ENCODE assay signal across 15 cellular contexts in genomic region chr13:26949701-26950345, GRCh38.
DNase-seq lines count a peak whose midpoint lies in the region; FAIRE-seq and TF ChIP-seq lines count a peak whose summit lies in the region.
"Had no signal": no experiment of that assay in that cellular context is flagged by ENCODE, and none has a peak within 500 bp of the region (broad histone marks: within the 10 kb centered on the region; RNA-seq: fewer than 3 reads in every experiment).

No MANE protein-coding gene starts in this region.

- H3K9ac ChIP-seq in mucosa of rectum (ENCODE audit: low read depth in 1 of 2, low read length in 2 of 2): peak overlapping the region in 1 of 2 donors; percentile 72
- H3K9ac ChIP-seq: BLaER1 treated with 17β-estradiol and CSF1 and Interleukin-3, amounts not matched to agents 10 nM and 100 nM had no signal

- H3K4me3 ChIP-seq in WERI-Rb-1 (ENCODE audit: low read depth, low read length) (no peak overlapping the region), mucosa of rectum (ENCODE audit: low read length in 2 of 2) (peak overlapping the region in 1 of 2 donors; percentile 22)
- H3K4me3 ChIP-seq: BLaER1 treated with 17β-estradiol and CSF1 and Interleukin-3, amounts not matched to agents 10 nM and 100 nM; PC-9 had no signal

- DNase-seq in D721Med (ENCODE audit: insufficient read length, low spot score) (peak; percentile 59), NCI-H748 (lab: John Stamatoyannopoulos, UW; ENCODE audit: unreplicated experiment) (peak; percentile 76), WERI-Rb-1 (peak; percentile 85), DMS 273 treated with DMSO at 0.1 percent for 48 hours (lab: John Stamatoyannopoulos, UW) (no peak), amygdala (lab: John Stamatoyannopoulos, UW) (no peak)
- no peak for DNase-seq in stimulated activated CD4-positive, alpha-beta T cell treated with anti-CD3 and anti-CD28 coated beads, Interleukin-4, amount 100 ng/mL, for 24 hours
- DNase-seq: CD8-positive, alpha-beta memory T cell; IMR-90; NCI-H187; NCI-H774; PC-9 had no signal

- TF ChIP-seq CTCF in D721Med (IDR thresholded peaks at IDR 0.05; ENCODE audit: insufficient read depth, missing control alignments) (no peak), WERI-Rb-1 (IDR thresholded peaks at IDR 0.05; ENCODE audit: low read depth, low read length) (no peak)

- H3K27me3 ChIP-seq in WERI-Rb-1 (ENCODE audit: insufficient read depth, low read depth, severe bottlenecking): no peaks in the 10 kb centered on the region
- H3K27me3 ChIP-seq in mucosa of rectum (ENCODE audit: control insufficient read depth in 2 of 2, insufficient read depth in 2 of 2, low read length in 2 of 2): no peaks in the 10 kb centered on the region
- H3K27me3 ChIP-seq: BLaER1 treated with 17β-estradiol and CSF1 and Interleukin-3, amounts not matched to agents 10 nM and 100 nM had no signal

- no peaks in the 10 kb centered on the region for H3K9me3 ChIP-seq in WERI-Rb-1 (ENCODE audit: severe bottlenecking)
- no peaks in the 10 kb centered on the region for H3K9me3 ChIP-seq in mucosa of rectum (ENCODE audit: control insufficient read depth in 2 of 2, low read length in 2 of 2)
- H3K9me3 ChIP-seq: BLaER1 treated with 17β-estradiol and CSF1 and Interleukin-3, amounts not matched to agents 10 nM and 100 nM had no signal

- peaks cover 46 to 52% of the 10 kb centered on the region in 2 donors for H3K4me1 ChIP-seq in mucosa of rectum (ENCODE audit: control insufficient read depth in 2 of 2, insufficient read depth in 2 of 2, low read length in 2 of 2)

- FAIRE-seq in D721Med (lab: Jason Lieb, UNC): peak; percentile 69
- FAIRE-seq: G401.6, H54 had no signal

- H3K27ac ChIP-seq in WERI-Rb-1 (no peak overlapping the region), mucosa of rectum (ENCODE audit: low read depth in 2 of 2, low read length in 2 of 2) (peak overlapping the region; percentile 92 to 98)
- H3K27ac ChIP-seq: BLaER1 treated with 17β-estradiol and CSF1 and Interleukin-3, amounts not matched to agents 10 nM and 100 nM; PC-9 had no signal

- H3K36me3 ChIP-seq in WERI-Rb-1: no peaks in the 10 kb centered on the region
- H3K36me3 ChIP-seq in mucosa of rectum (ENCODE audit: control insufficient read depth in 2 of 2, insufficient read depth in 2 of 2, low read length in 2 of 2): no peaks in the 10 kb centered on the region
- H3K36me3 ChIP-seq: BLaER1 treated with 17β-estradiol and CSF1 and Interleukin-3, amounts not matched to agents 10 nM and 100 nM had no signal

Comparison
In these comparisons a context has a peak if more than half of its experiments do, and no peak if none do; other contexts are left out.
1. DNase-seq: peak in D721Med (single experiment), NCI-H748 (single experiment) and WERI-Rb-1 (single experiment); none in stimulated activated CD4-positive, alpha-beta T cell treated with anti-CD3 and anti-CD28 coated beads, Interleukin-4, amount 100 ng/mL, for 24 hours (single experiment), DMS 273 treated with DMSO at 0.1 percent for 48 hours (single experiment) and amygdala (0 of 56).